23 cellular contexts compared by ENCODE assay signal in the genomic region with DNA sequence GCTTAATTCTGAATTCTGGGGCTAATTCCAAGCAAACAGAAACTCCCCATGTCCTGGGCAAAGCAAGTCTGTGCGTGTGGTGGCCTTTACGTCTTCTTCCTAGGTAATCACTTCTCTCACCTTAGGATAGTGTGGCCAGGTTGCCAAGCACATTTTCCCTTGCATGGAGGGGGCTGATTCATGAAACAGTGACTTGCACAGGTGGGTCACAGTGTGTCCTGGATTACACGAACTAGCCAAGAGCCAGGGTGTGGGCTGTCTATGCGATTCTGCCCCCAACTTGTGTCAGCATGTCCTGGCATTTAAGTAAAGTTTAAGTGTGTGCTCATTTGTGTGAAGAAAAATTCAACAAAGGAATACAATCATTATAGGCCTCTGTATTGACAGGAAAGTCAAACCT. TPM values are rescaled to one million over a fixed set of nuclear protein-coding genes. Genes with fewer than 3 reads are reported as not detected.
DNase-seq lines count a peak whose midpoint lies in the region; ATAC-seq and TF ChIP-seq lines count a peak whose summit lies in the region.
"Had no signal": no experiment of that assay in that cellular context is flagged by ENCODE, and none has a peak within 500 bp of the region (broad histone marks: within the 10 kb centered on the region; RNA-seq: fewer than 3 reads in every experiment).

No MANE protein-coding gene starts in this region.

- no peaks in the 10 kb centered on the region for H3K27me3 Mint-ChIP-seq in mesothelial cell of epicardium (ENCODE audit: low read depth)
- H3K27me3 Mint-ChIP-seq in stimulated activated naive CD8-positive, alpha-beta T cell treated with anti-CD3 and anti-CD28 coated beads, Interleukin-15, amount 100 ng/mL, for 72 hours = peaks cover 20% of the 10 kb centered on the region
- peaks cover 5 to 11% of the 10 kb centered on the region in 2 donors for H3K27me3 Mint-ChIP-seq in CD4-positive, alpha-beta memory T cell

- TF ChIP-seq CTCF in RWPE2 (IDR thresholded peaks at IDR 0.05; ENCODE audit: poor library complexity, severe bottlenecking) (no peak), mesothelial cell of epicardium (IDR thresholded peaks at IDR 0.05; ENCODE audit: unreplicated experiment) (no peak)

- H3K4me1 ChIP-seq in RWPE2 (ENCODE audit: insufficient read depth, poor library complexity, severe bottlenecking) = peaks cover 33% of the 10 kb centered on the region
- H3K4me1 ChIP-seq in CD4-positive, alpha-beta memory T cell (ENCODE audit: insufficient read depth, low read length) = no peaks in the 10 kb centered on the region

- POLR2A ChIA-PET in CD4-positive, alpha-beta memory T cell (lab: Charles Lee; ENCODE audit: partially characterized antibody) = no interaction called here

- H3K9me3 ChIP-seq in RWPE2 (ENCODE audit: severe bottlenecking) = no peaks in the 10 kb centered on the region
- H3K9me3 ChIP-seq in CD4-positive, alpha-beta memory T cell (ENCODE audit: control insufficient read depth in 1 of 2, low read length in 2 of 2) = no peaks in the 10 kb centered on the region

- ATAC-seq in RWPE2 (ENCODE audit: low read depth) = peak; percentile 66
- no peak for ATAC-seq in stimulated activated naive CD8-positive, alpha-beta T cell treated with anti-CD3 and anti-CD28 coated beads, Interleukin-15, amount 100 ng/mL, for 72 hours
- ATAC-seq in HG03280 (IDR thresholded peaks at IDR 0.05; ENCODE audit: unreplicated experiment) = no peak
- ATAC-seq: HCT116, HepG2 had no signal

- no peaks in the 10 kb centered on the region for H3K27me3 ChIP-seq in RWPE2 (ENCODE audit: insufficient read depth, poor library complexity, severe bottlenecking)
- H3K27me3 ChIP-seq in CD4-positive, alpha-beta memory T cell (ENCODE audit: insufficient read depth, low read length) = peaks cover 3% of the 10 kb centered on the region

- H3K4me1 Mint-ChIP-seq in mesothelial cell of epicardium = peaks cover 43% of the 10 kb centered on the region
- no peaks in the 10 kb centered on the region for H3K4me1 Mint-ChIP-seq in stimulated activated naive CD8-positive, alpha-beta T cell treated with anti-CD3 and anti-CD28 coated beads, Interleukin-15, amount 100 ng/mL, for 72 hours
- H3K4me1 Mint-ChIP-seq in CD4-positive, alpha-beta memory T cell = no peaks in the 10 kb centered on the region
- H3K4me1 Mint-ChIP-seq: CD8-positive, alpha-beta memory T cell had no signal

- no peak overlapping the region for H3K4me3 ChIP-seq in RWPE2 (ENCODE audit: severe bottlenecking)
- H3K4me3 ChIP-seq in CD4-positive, alpha-beta memory T cell (ENCODE audit: low read length in 2 of 2) = no peak overlapping the region
- H3K4me3 ChIP-seq: SK-N-MC had no signal

- no peak overlapping the region for H3K4me3 Mint-ChIP-seq in mesothelial cell of epicardium
- no peak overlapping the region for H3K4me3 Mint-ChIP-seq in stimulated activated naive CD8-positive, alpha-beta T cell treated with anti-CD3 and anti-CD28 coated beads, Interleukin-15, amount 100 ng/mL, for 72 hours
- H3K4me3 Mint-ChIP-seq in CD4-positive, alpha-beta memory T cell = no peak overlapping the region
- H3K4me3 Mint-ChIP-seq: CD8-positive, alpha-beta memory T cell had no signal

- H3K36me3 Mint-ChIP-seq in mesothelial cell of epicardium = no peaks in the 10 kb centered on the region
- H3K36me3 Mint-ChIP-seq in CD4-positive, alpha-beta memory T cell = no peaks in the 10 kb centered on the region
- H3K36me3 Mint-ChIP-seq: CD8-positive, alpha-beta memory T cell had no signal

- H3K27ac ChIP-seq in RWPE2 (ENCODE audit: poor library complexity, severe bottlenecking) (peak overlapping the region; percentile 44), epithelial cell of prostate (peak overlapping the region; percentile 87)
- no peak overlapping the region for H3K27ac ChIP-seq in CD4-positive, alpha-beta memory T cell (ENCODE audit: low read depth, low read length)
- H3K27ac ChIP-seq: SK-N-MC had no signal

- H3K36me3 ChIP-seq in RWPE2 (ENCODE audit: low read depth) = no peaks in the 10 kb centered on the region
- H3K36me3 ChIP-seq in CD4-positive, alpha-beta memory T cell (ENCODE audit: insufficient read depth, low read length) = no peaks in the 10 kb centered on the region

- peak overlapping the region; percentile 87 for H3K27ac Mint-ChIP-seq in mesothelial cell of epicardium
- H3K27ac Mint-ChIP-seq in stimulated activated naive CD8-positive, alpha-beta T cell treated with anti-CD3 and anti-CD28 coated beads, Interleukin-15, amount 100 ng/mL, for 72 hours = no peak overlapping the region
- H3K27ac Mint-ChIP-seq in CD4-positive, alpha-beta memory T cell = no peak overlapping the region
- H3K27ac Mint-ChIP-seq: CD8-positive, alpha-beta memory T cell had no signal

- CTCF ChIA-PET in CD4-positive, alpha-beta memory T cell (lab: Charles Lee; ENCODE audit: partially characterized antibody) = no interaction called here

- intact Hi-C loops in CD4-positive, alpha-beta memory T cell (cut with micrococcal nuclease) = no loop called here

- DNase-seq in RWPE2 (ENCODE audit: low spot score) (no peak), epithelial cell of prostate (ENCODE audit: low read depth, low spot score) (peak; percentile 79), mesothelial cell of epicardium (ENCODE audit: low spot score in 2 of 2, unreplicated experiment in 2 of 2) (no peak)
- no peak for DNase-seq in stimulated activated naive CD8-positive, alpha-beta T cell treated with anti-CD3 and anti-CD28 coated beads, Interleukin-15, amount 100 ng/mL, for 72 hours
- no peak for DNase-seq in activated CD4-positive, alpha-beta T cell treated with anti-CD3 and anti-CD28 coated beads for 4 hours
- no peak for DNase-seq in CD4-positive, alpha-beta memory T cell
- DNase-seq: C1 segment of cervical spinal cord; CD8-positive, alpha-beta memory T cell; DMS 273 treated with DMSO at 0.1 percent for 48 hours; DMS79 treated with DMSO at 0.1 percent for 48 hours; GF-D8; GOT3; Karpas-422; NCI-H1092 treated with DMSO at 0.1 percent for 48 hours; NCI-H1436 treated with DMSO at 0.1 percent for 48 hours; NCI-H187 treated with DMSO at 0.1 percent for 48 hours; NCI-H524 treated with DMSO at 0.1 percent for 48 hours; RPMI8226; SHP77 treated with DMSO at 0.1 percent for 48 hours had no signal

- no peaks in the 10 kb centered on the region for H3K9me3 Mint-ChIP-seq in mesothelial cell of epicardium
- H3K9me3 Mint-ChIP-seq in stimulated activated naive CD8-positive, alpha-beta T cell treated with anti-CD3 and anti-CD28 coated beads, Interleukin-15, amount 100 ng/mL, for 72 hours = no peaks in the 10 kb centered on the region
- H3K9me3 Mint-ChIP-seq in CD4-positive, alpha-beta memory T cell = no peaks in the 10 kb centered on the region
- H3K9me3 Mint-ChIP-seq: CD8-positive, alpha-beta memory T cell had no signal

RNA-seq across cellular contexts. Expression of gene SEM1, which starts 18.5 kb away (rescaled TPM):
- total RNA-seq in mesothelial cell of epicardium = 70.1 to 75.7 TPM (median 73.5 TPM) in 3 replicates
- total RNA-seq in CD4-positive, alpha-beta memory T cell = 10 to 100 TPM; 35.1 to 41.0 TPM
- polyA plus RNA-seq in CD4-positive, alpha-beta memory T cell = 100 to 1,000 TPM; 127 to 152 TPM
